Comparison of ENCODE assay signal across 1 cellular context in genomic region chr17:72591500-72592241, GRCh38.
TF ChIP-seq lines count a peak whose summit lies in the region.

No MANE protein-coding gene starts in this region.

TF ChIP-seq in HepG2, 621 proteins besides CTCF, POLR2A, EP300 and RAD21 (continued from another document and continues in another):
- TF ChIP-seq SNAPC4 (CRISPR knock-in tag; IDR thresholded peaks at IDR 0.05) (no peak), SP5 (CRISPR knock-in tag; IDR thresholded peaks at IDR 0.05; ENCODE audit: borderline replicate concordance, low read depth) (0 out of 2 replicates have a peak, but pooled peaks have one; percentile 34), KLF16 (CRISPR knock-in tag; IDR thresholded peaks at IDR 0.05) (peak; percentile 23 to 71; a peak in 2 of 4 replicates), TAF1 (CRISPR knock-in tag; IDR thresholded peaks at IDR 0.05) (peak; percentile 60), TFDP2 (CRISPR knock-in tag; IDR thresholded peaks at IDR 0.05) (0 out of 2 replicates have a peak, but pooled peaks have one; percentile 16), ZNF792 (CRISPR knock-in tag; IDR thresholded peaks at IDR 0.05) (peak; percentile 70; the same call in 1 of the 2 replicates), ZNF572 (CRISPR knock-in tag; IDR thresholded peaks at IDR 0.05) (no peak; the same call in 1 of the 2 replicates), ZNF468 (CRISPR knock-in tag; IDR thresholded peaks at IDR 0.05) (peak; percentile 72; the same call in 1 of the 2 replicates), AHDC1 (CRISPR knock-in tag; IDR thresholded peaks at IDR 0.05; ENCODE audit: borderline replicate concordance) (0 out of 2 replicates have a peak, but pooled peaks have one; percentile 4), FOXP1 (IDR thresholded peaks at IDR 0.05) (no peak), FOXP1 (CRISPR knock-in tag; IDR thresholded peaks at IDR 0.05) (no peak), YEATS2 (CRISPR knock-in tag; IDR thresholded peaks at IDR 0.05; ENCODE audit: borderline replicate concordance) (no peak), NFE2L2 (IDR thresholded peaks at IDR 0.05; ENCODE audit: low read length) (no peak), SMAD9 (CRISPR knock-in tag; IDR thresholded peaks at IDR 0.05) (peak; percentile 23; the same call in 1 of the 2 replicates), RNF219 (CRISPR knock-in tag; IDR thresholded peaks at IDR 0.05) (no peak), NFIC (IDR thresholded peaks at IDR 0.05; ENCODE audit: low read length) (no peak), SP2 (CRISPR knock-in tag; IDR thresholded peaks at IDR 0.05) (0 out of 2 replicates have a peak, but pooled peaks have one; percentile 32), TFAP4 (IDR thresholded peaks at IDR 0.05; ENCODE audit: borderline replicate concordance, low read depth) (peak; percentile 27; the same call in 1 of the 2 replicates), ZBTB49 (CRISPR knock-in tag; IDR thresholded peaks at IDR 0.05; ENCODE audit: borderline replicate concordance) (no peak), CSRNP1 (CRISPR knock-in tag; IDR thresholded peaks at IDR 0.05) (peak; percentile 54; the same call in 1 of the 2 replicates), MYPOP (CRISPR knock-in tag; IDR thresholded peaks at IDR 0.05) (0 out of 2 replicates have a peak, but pooled peaks have one; percentile 77), ZHX1 (CRISPR knock-in tag; IDR thresholded peaks at IDR 0.05; ENCODE audit: low read depth) (peak; percentile 35; the same call in 1 of the 2 replicates)
